ENCODE assay signal across 9 cellular contexts in the genomic region with DNA sequence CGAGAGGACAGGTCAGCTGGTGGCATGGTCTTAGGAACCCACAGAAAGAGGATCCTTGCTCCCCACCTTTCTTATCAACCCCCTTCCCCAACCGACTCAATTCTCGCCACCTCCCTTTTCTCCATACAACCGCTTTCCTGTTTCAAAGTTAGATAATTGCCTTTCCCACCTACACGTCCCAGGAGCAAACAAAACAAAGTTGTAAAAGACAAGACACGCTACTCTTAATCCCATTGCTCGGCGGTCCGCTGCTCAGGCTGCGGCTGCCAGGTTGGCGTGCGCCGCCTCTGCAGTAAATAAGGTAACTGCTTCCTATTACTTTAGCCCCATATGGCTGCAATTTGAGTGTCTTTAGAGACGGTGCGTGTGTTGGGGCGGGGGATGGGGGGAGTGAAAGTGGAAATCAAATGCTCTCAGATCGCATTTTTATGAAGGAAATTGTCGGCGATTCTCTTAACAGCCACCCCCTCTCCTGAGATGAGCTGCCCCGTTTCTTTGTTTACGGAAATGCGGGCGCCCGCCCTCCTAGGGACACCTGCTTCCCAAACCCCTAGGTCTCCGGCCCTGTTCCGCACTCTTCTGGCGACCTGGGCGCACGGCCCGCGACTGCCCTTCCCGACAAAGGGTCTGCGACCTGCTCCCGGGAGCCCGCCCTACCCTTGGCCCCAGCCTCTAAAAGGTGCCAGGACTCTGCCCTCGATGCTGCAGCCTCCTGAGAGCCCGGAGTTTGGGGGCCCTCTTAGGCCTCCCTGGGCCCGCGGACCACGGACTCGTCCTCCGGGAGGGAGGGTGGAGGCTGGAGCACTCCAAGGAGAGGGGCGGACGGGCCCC. TPM values are rescaled to one million over a fixed set of nuclear protein-coding genes. Genes with fewer than 3 reads are reported as not detected.
A peak's percentile ranks its signal among the peaks of the same experiment; 100 is the strongest.
DNase-seq lines count a peak whose midpoint lies in the region; ATAC-seq, FAIRE-seq and TF ChIP-seq lines count a peak whose summit lies in the region.
"Had no signal": no experiment of that assay in that cellular context is flagged by ENCODE, and none has a peak within 500 bp of the region (broad histone marks: within the 10 kb centered on the region; RNA-seq: fewer than 3 reads in every experiment).

No MANE protein-coding gene starts in this region.

- H3K36me3 Mint-ChIP-seq in astrocyte (ENCODE audit: low read depth, unreplicated experiment) = peaks cover 2% of the 10 kb centered on the region
- H3K36me3 Mint-ChIP-seq in natural killer cell treated with Interleukin-12 subunit alpha and Interleukin-12 subunit beta and Interleukin-15 and Interleukin-18, amount 100 ng/mL, for 72 hours = peaks cover 25% of the 10 kb centered on the region

- peak overlapping the region; percentile 70 for H3K4me2 ChIP-seq in astrocyte (ENCODE audit: low read length)

- H3K9me3 ChIP-seq in astrocyte (ENCODE audit: insufficient read depth, low read depth, low read length) = peaks cover 14% of the 10 kb centered on the region

- H3K9me3 Mint-ChIP-seq in astrocyte (ENCODE audit: unreplicated experiment) = peaks cover 27% of the 10 kb centered on the region
- H3K9me3 Mint-ChIP-seq in natural killer cell treated with Interleukin-12 subunit alpha and Interleukin-12 subunit beta and Interleukin-15 and Interleukin-18, amount 100 ng/mL, for 72 hours = peaks cover 4% of the 10 kb centered on the region

- peaks cover 76% of the 10 kb centered on the region for H3K27me3 ChIP-seq in astrocyte (ENCODE audit: insufficient read depth, low read length)

- H3K4me3 ChIP-seq in GM12865 (ENCODE audit: low read depth, low read length) (peak overlapping the region; percentile 41), astrocyte (ENCODE audit: insufficient read depth, low read depth, low read length) (no peak overlapping the region)

- H3K36me3 ChIP-seq in astrocyte (ENCODE audit: insufficient read depth, low read length) = no peaks in the 10 kb centered on the region

- H3K4me3 Mint-ChIP-seq in astrocyte (ENCODE audit: unreplicated experiment) = no peak overlapping the region
- peak overlapping the region; percentile 85 for H3K4me3 Mint-ChIP-seq in natural killer cell treated with Interleukin-12 subunit alpha and Interleukin-12 subunit beta and Interleukin-15 and Interleukin-18, amount 100 ng/mL, for 72 hours

- TF ChIP-seq CTCF in GM12865 (IDR thresholded peaks at IDR 0.05; ENCODE audit: insufficient read depth, low read depth, low read length, missing control alignments) (no peak), astrocyte (IDR thresholded peaks at IDR 0.05; ENCODE audit: insufficient read depth, low read depth, low read length) (no peak)

- peaks cover 56% of the 10 kb centered on the region for H3K27me3 Mint-ChIP-seq in astrocyte (ENCODE audit: low read depth, unreplicated experiment)
- peaks cover 10 to 45% of the 10 kb centered on the region in 2 donors for H3K27me3 Mint-ChIP-seq in natural killer cell treated with Interleukin-12 subunit alpha and Interleukin-12 subunit beta and Interleukin-15 and Interleukin-18, amount 100 ng/mL, for 72 hours

- no peak for ATAC-seq in natural killer cell treated with Interleukin-12 subunit alpha and Interleukin-12 subunit beta and Interleukin-15 and Interleukin-18, amount 100 ng/mL, for 72 hours

- H3K4me1 ChIP-seq in astrocyte (ENCODE audit: insufficient read depth, low read length) = peaks cover 39% of the 10 kb centered on the region

- no peak overlapping the region for H3K9ac ChIP-seq in astrocyte (ENCODE audit: low read length)

- H3K27ac Mint-ChIP-seq in astrocyte (ENCODE audit: unreplicated experiment) = peak overlapping the region; percentile 62
- H3K27ac Mint-ChIP-seq in natural killer cell treated with Interleukin-12 subunit alpha and Interleukin-12 subunit beta and Interleukin-15 and Interleukin-18, amount 100 ng/mL, for 72 hours = peak overlapping the region; percentile 52 to 66

- H3K79me2 ChIP-seq in astrocyte (ENCODE audit: insufficient read depth, low read length) = peaks cover 6% of the 10 kb centered on the region

- H3K27ac ChIP-seq in astrocyte (ENCODE audit: low read depth, low read length) = no peak overlapping the region
- H3K27ac ChIP-seq: epithelial cell of prostate had no signal

- H4K20me1 ChIP-seq in astrocyte (ENCODE audit: insufficient read depth, low read length) = peaks cover 21% of the 10 kb centered on the region

- FAIRE-seq in A204.1 (lab: Jason Lieb, UNC) (peak; percentile 83), astrocyte (lab: Jason Lieb, UNC) (no peak), frontal cortex (lab: Jason Lieb, UNC) (no peak)

- DNase-seq in GM12865 (ENCODE audit: low read depth) (peak; percentile 73), NCI-H69 (lab: John Stamatoyannopoulos, UW) (peak; percentile 90), astrocyte (ENCODE audit: low read depth) (peak; percentile 30), COR-L47 (lab: John Stamatoyannopoulos, UW) (no peak), frontal cortex (ENCODE audit: low spot score in 2 of 2) (no peak), NCI-H1048 (lab: John Stamatoyannopoulos, UW) (no peak)
- no peak for DNase-seq in natural killer cell treated with Interleukin-12 subunit alpha and Interleukin-12 subunit beta and Interleukin-15 and Interleukin-18, amount 100 ng/mL, for 72 hours (ENCODE audit: low spot score)

- peak overlapping the region; percentile 18 for H2AFZ ChIP-seq in astrocyte (ENCODE audit: low read depth, low read length)

- H3K4me1 Mint-ChIP-seq in astrocyte (ENCODE audit: low read depth, unreplicated experiment) = no peaks in the 10 kb centered on the region
- peaks cover 42 to 51% of the 10 kb centered on the region in 2 donors for H3K4me1 Mint-ChIP-seq in natural killer cell treated with Interleukin-12 subunit alpha and Interleukin-12 subunit beta and Interleukin-15 and Interleukin-18, amount 100 ng/mL, for 72 hours (ENCODE audit: low read depth in 2 of 2)

RNA-seq across cellular contexts. Expression of a gene that starts 3.7 kb away (rescaled TPM):
- total RNA-seq in astrocyte (2.5 and 3.4 TPM in 2 replicates), frontal cortex (7.7 TPM)
- total RNA-seq in natural killer cell treated with Interleukin-12 subunit alpha and Interleukin-12 subunit beta and Interleukin-15 and Interleukin-18, amount 100 ng/mL, for 72 hours = 10 to 100 TPM in 1 of 2 donors, 1 to 10 TPM in 1; 9.8 to 46.4 TPM

RNA-seq across cellular contexts. Expression of a gene that starts 22.6 kb away (rescaled TPM):
- total RNA-seq in astrocyte (3.9 and 6.7 TPM in 2 replicates), frontal cortex (6.1 TPM)
- 1 to 10 TPM in 1 of 2 donors, under 1 TPM in 1; 0.95 to 2.1 TPM for total RNA-seq in natural killer cell treated with Interleukin-12 subunit alpha and Interleukin-12 subunit beta and Interleukin-15 and Interleukin-18, amount 100 ng/mL, for 72 hours

RNA-seq across cellular contexts. Expression of a gene that starts 38.7 kb away (rescaled TPM):
- total RNA-seq in astrocyte (12.6 and 16.9 TPM in 2 replicates), frontal cortex (18.3 TPM)
- total RNA-seq in natural killer cell treated with Interleukin-12 subunit alpha and Interleukin-12 subunit beta and Interleukin-15 and Interleukin-18, amount 100 ng/mL, for 72 hours = 10 to 100 TPM; 26.2 to 58.3 TPM

Comparison
In these comparisons a context has a peak if more than half of its experiments do, and no peak if none do; other contexts are left out.
1. DNase-seq: peak in GM12865 (single experiment), NCI-H69 (single experiment) and astrocyte (single experiment); none in natural killer cell treated with Interleukin-12 subunit alpha and Interleukin-12 subunit beta and Interleukin-15 and Interleukin-18, amount 100 ng/mL, for 72 hours (single experiment), COR-L47 (single experiment), frontal cortex (0 of 2) and NCI-H1048 (single experiment).